In genomic region chr5:103598997-103599556, GRCh38 we compare ENCODE assay signal across 21 cellular contexts.
"Had no signal": no experiment of that assay in that cellular context is flagged by ENCODE, and none has a peak within 500 bp of the region (broad histone marks: within the 10 kb centered on the region; RNA-seq: fewer than 3 reads in every experiment).

No MANE protein-coding gene starts in this region.

- H3K4me1 Mint-ChIP-seq: activated naive CD4-positive, alpha-beta T cell treated with anti-CD3 and anti-CD28 coated beads, Interleukin-2, amount 10 ng/mL, durations not matched to agents 7 days and 5 days; brain; central memory CD8-positive, alpha-beta T cell; memory B cell; nephron progenitor cell; T-helper 17 cell had no signal

- H3K4me3 Mint-ChIP-seq: activated naive CD4-positive, alpha-beta T cell treated with anti-CD3 and anti-CD28 coated beads, Interleukin-2, amount 10 ng/mL, durations not matched to agents 7 days and 5 days; brain; central memory CD8-positive, alpha-beta T cell; dendritic cell treated with granulocyte-macrophage colony-stimulating factor and Interleukin-4, amounts not matched to agents 40 ng/mL and 50 ng/mL, for 4 days; memory B cell; nephron progenitor cell; stimulated activated naive CD8-positive, alpha-beta T cell treated with anti-CD3 and anti-CD28 coated beads, Interleukin-15, Interleukin-2, amounts not matched to agents 100 ng/mL and 50 ng/mL, for 24 hours; T-helper 17 cell had no signal

- H3K4me3 ChIP-seq: adrenal gland, left ventricle myocardium inferior, psoas muscle, right lobe of liver, thoracic aorta had no signal

- DNase-seq: activated naive CD4-positive, alpha-beta T cell treated with anti-CD3 and anti-CD28 coated beads, Interleukin-2, amount 10 ng/mL, durations not matched to agents 7 days and 5 days; adrenal gland; foreskin keratinocyte; head of caudate nucleus; left ventricle myocardium inferior; nephron progenitor cell; psoas muscle; right lobe of liver; stimulated activated CD4-positive, alpha-beta T cell treated with anti-CD3 and anti-CD28 coated beads, Interleukin-4, amount 100 ng/mL, for 1 hour; stimulated activated CD8-positive, alpha-beta memory T cell treated with anti-CD3 and anti-CD28 coated beads, Interleukin-4, amount 100 ng/mL, for 48 hours; T-helper 17 cell had no signal

- H3K4me1 ChIP-seq: adrenal gland, foreskin keratinocyte, left ventricle myocardium inferior, psoas muscle had no signal

- H3K36me3 ChIP-seq: adrenal gland, left ventricle myocardium inferior, right lobe of liver, thoracic aorta had no signal

- FAIRE-seq: keratinocyte, urothelium cell line had no signal

- H3K27ac ChIP-seq: adrenal gland, foreskin keratinocyte, left ventricle myocardium inferior, psoas muscle, right lobe of liver, thoracic aorta had no signal

- H3K27me3 ChIP-seq: adrenal gland, foreskin keratinocyte, right lobe of liver had no signal

- H3K27ac Mint-ChIP-seq: activated naive CD4-positive, alpha-beta T cell treated with anti-CD3 and anti-CD28 coated beads, Interleukin-2, amount 10 ng/mL, durations not matched to agents 7 days and 5 days; activated T-helper 2 cell treated with anti-CD3 and anti-CD28 coated beads, Interferon-gamma antibody, Interleukin-2, Interleukin-4, amounts not matched to agents 10 μg/mL and 5 μg/mL and 100 μg/mL, durations not matched to agents 14 hours and 24 hours and 36 hours; brain; dendritic cell treated with granulocyte-macrophage colony-stimulating factor and Interleukin-4, amounts not matched to agents 40 ng/mL and 50 ng/mL, for 4 days; memory B cell; nephron progenitor cell; stimulated activated naive CD8-positive, alpha-beta T cell treated with anti-CD3 and anti-CD28 coated beads, Interleukin-15, Interleukin-2, amounts not matched to agents 100 ng/mL and 50 ng/mL, for 24 hours; T-helper 17 cell had no signal

- ATAC-seq: activated CD4-positive, CD25-positive, alpha-beta regulatory T cell treated with anti-CD3 and anti-CD28 coated beads, Interleukin-2, amount 50 U/mL, for 24 hours; foreskin keratinocyte; psoas muscle; right lobe of liver; T-helper 17 cell had no signal

- H3K27me3 Mint-ChIP-seq: activated naive CD4-positive, alpha-beta T cell treated with anti-CD3 and anti-CD28 coated beads, Interleukin-2, amount 10 ng/mL, durations not matched to agents 7 days and 5 days; brain; central memory CD8-positive, alpha-beta T cell; dendritic cell treated with granulocyte-macrophage colony-stimulating factor and Interleukin-4, amounts not matched to agents 40 ng/mL and 50 ng/mL, for 4 days had no signal

- H3K9me3 Mint-ChIP-seq: activated naive CD4-positive, alpha-beta T cell treated with anti-CD3 and anti-CD28 coated beads, Interleukin-2, amount 10 ng/mL, durations not matched to agents 7 days and 5 days; activated T-helper 2 cell treated with anti-CD3 and anti-CD28 coated beads, Interferon-gamma antibody, Interleukin-2, Interleukin-4, amounts not matched to agents 10 μg/mL and 5 μg/mL and 100 μg/mL, durations not matched to agents 14 hours and 24 hours and 36 hours; central memory CD8-positive, alpha-beta T cell; dendritic cell treated with granulocyte-macrophage colony-stimulating factor and Interleukin-4, amounts not matched to agents 40 ng/mL and 50 ng/mL, for 4 days; nephron progenitor cell; stimulated activated naive CD8-positive, alpha-beta T cell treated with anti-CD3 and anti-CD28 coated beads, Interleukin-15, Interleukin-2, amounts not matched to agents 100 ng/mL and 50 ng/mL, for 24 hours had no signal

- H3K36me3 Mint-ChIP-seq: activated naive CD4-positive, alpha-beta T cell treated with anti-CD3 and anti-CD28 coated beads, Interleukin-2, amount 10 ng/mL, durations not matched to agents 7 days and 5 days; brain; memory B cell had no signal

- H3K9me3 ChIP-seq: adrenal gland, left ventricle myocardium inferior, psoas muscle, right lobe of liver, thoracic aorta had no signal
